In the genomic region with DNA sequence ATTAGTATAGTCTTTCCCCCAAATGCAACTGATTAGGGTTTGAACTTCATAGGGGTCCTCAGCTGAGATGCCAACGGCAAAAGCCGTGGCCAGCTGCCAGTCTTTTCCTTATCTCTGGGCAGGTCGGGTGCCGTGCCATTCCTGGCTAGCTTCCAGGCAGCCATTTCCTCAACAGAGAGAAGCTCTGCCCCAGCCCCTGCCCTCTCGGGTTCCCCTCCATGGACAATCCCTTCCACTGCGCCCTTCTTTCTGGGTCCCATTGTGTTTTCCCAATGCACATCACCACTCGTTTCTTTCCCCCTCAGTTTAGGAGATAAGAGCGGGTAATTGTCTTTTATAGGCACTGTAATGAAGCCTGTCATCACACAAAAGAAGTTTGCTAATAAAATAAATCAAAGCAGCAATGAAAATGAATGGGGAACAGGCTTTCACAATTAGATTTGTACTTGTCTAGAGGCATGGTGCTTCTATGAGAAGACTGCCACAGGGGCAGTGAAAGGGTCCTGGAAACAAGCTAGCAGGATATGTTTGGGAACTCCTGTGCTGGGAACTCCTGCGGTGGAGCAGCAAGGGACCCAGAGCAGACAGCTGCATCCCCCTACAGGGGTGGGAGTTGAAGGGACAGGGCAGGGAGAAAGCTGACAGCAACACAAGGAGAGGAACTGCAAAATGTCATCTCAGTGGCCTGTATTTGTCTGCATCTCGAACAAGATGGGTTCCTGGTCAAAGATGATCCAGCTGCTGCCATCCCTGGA, we compare ENCODE assay signal across 17 cellular contexts. TPM values are rescaled to one million over a fixed set of nuclear protein-coding genes. Genes with fewer than 3 reads are reported as not detected.
A peak's percentile ranks its signal among the peaks of the same experiment; 100 is the strongest.
DNase-seq lines count a peak whose midpoint lies in the region; ATAC-seq, FAIRE-seq and TF ChIP-seq lines count a peak whose summit lies in the region.
"Had no signal": no experiment of that assay in that cellular context is flagged by ENCODE, and none has a peak within 500 bp of the region (broad histone marks: within the 10 kb centered on the region; RNA-seq: fewer than 3 reads in every experiment).

No MANE protein-coding gene starts in this region.

- intact Hi-C loops in HepG2 (cut with micrococcal nuclease; ENCODE audit: unreplicated experiment): no loop called here

- H2AFZ ChIP-seq in HepG2 (ENCODE audit: low read length): no peak overlapping the region
- H2AFZ ChIP-seq: GM23338 had no signal

- DNase-seq in NCI-H1417 (lab: John Stamatoyannopoulos, UW) (peak in 2 of 3 experiments; percentile 24 to 65), NCI-H1417 treated with DMSO at 0.1 percent for 48 hours (lab: John Stamatoyannopoulos, UW) (no peak), NCI-H2171 treated with DMSO at 0.1 percent for 48 hours (lab: John Stamatoyannopoulos, UW) (peak; percentile 29), small intestine (peak; percentile 81), HepG2 (ENCODE audit: low spot score) (no peak), C1 segment of cervical spinal cord (lab: John Stamatoyannopoulos, UW) (no peak), type B pancreatic cell (ENCODE audit: extremely low spot score, unreplicated experiment) (no peak)
- DNase-seq: activated CD4-positive, alpha-beta memory T cell treated with anti-CD3 and anti-CD28 coated beads, Interleukin-2, amount 10 ng/mL, durations not matched to agents 7 days and 5 days; activated naive CD4-positive, alpha-beta T cell treated with Interleukin-2 at 50 U/mL for 16 hours; Caco-2; hippocampal formation had no signal

- no peak overlapping the region for H3K27ac Mint-ChIP-seq in type B pancreatic cell
- H3K27ac Mint-ChIP-seq: activated CD4-positive, alpha-beta memory T cell treated with anti-CD3 and anti-CD28 coated beads, Interleukin-2, amount 10 ng/mL, durations not matched to agents 7 days and 5 days; GM23338 had no signal

- H3K27ac ChIP-seq in VCaP (peak overlapping the region; percentile 53), small intestine (ENCODE audit: low read depth in 1 of 2, low read length in 1 of 2) (no peak overlapping the region), HepG2 (ENCODE audit: extremely low read length, insufficient read depth, low read length) (no peak overlapping the region)
- H3K27ac ChIP-seq: 22Rv1, cardiac muscle cell, epithelial cell of prostate had no signal

- WGBS in small intestine, 3 donors: 32 to 57% (median 47%) methylated on average over 10 of the region's 10 CpGs
- 91% methylated on average over 6 of the region's 10 CpGs for WGBS in HepG2 (ENCODE audit: low lambda C conversion rate)

- no peak for ATAC-seq in HepG2
- ATAC-seq: GM23338, Panc1 had no signal

- no peaks in the 10 kb centered on the region for H3K9me3 ChIP-seq in small intestine (ENCODE audit: control insufficient read depth, low read depth)
- no peaks in the 10 kb centered on the region for H3K9me3 ChIP-seq in HepG2 (ENCODE audit: low read length)
- H3K9me3 ChIP-seq: Caco-2 had no signal

- no peaks in the 10 kb centered on the region for H3K36me3 ChIP-seq in small intestine (ENCODE audit: control insufficient read depth in 2 of 2, insufficient read depth in 2 of 2, low read length in 2 of 2)
- no peaks in the 10 kb centered on the region; a peak in 1 of 5 replicates for H3K36me3 ChIP-seq in HepG2 (replicated peaks in 1 of 2; ENCODE audit: control insufficient read depth in 1 of 2, insufficient read depth in 2 of 2, low read length in 2 of 2)
- H3K36me3 ChIP-seq: cardiac muscle cell had no signal

- H3K79me2 ChIP-seq in HepG2 (ENCODE audit: insufficient read depth, low read length): no peaks in the 10 kb centered on the region

- H3K4me1 ChIP-seq in small intestine (ENCODE audit: control insufficient read depth in 2 of 2, insufficient read depth in 1 of 2, low read depth in 1 of 2, low read length in 1 of 2) (no peaks in the 10 kb centered on the region), HepG2 (ENCODE audit: insufficient read depth, low read length) (no peaks in the 10 kb centered on the region)
- H3K4me1 ChIP-seq: Caco-2 had no signal

- TF ChIP-seq CTCF in VCaP (conservative IDR thresholded peaks at IDR 0.05) (peak; percentile 38), HepG2 (CRISPR knock-in tag; IDR thresholded peaks at IDR 0.05) (no peak), type B pancreatic cell (conservative IDR thresholded peaks at IDR 0.05) (no peak)

- H3K36me3 Mint-ChIP-seq in type B pancreatic cell: peaks cover 3% of the 10 kb centered on the region

- POLR2A ChIA-PET in HepG2 (lab: Yijun Ruan, JAX): no interaction called here

- H3K4me3 Mint-ChIP-seq in type B pancreatic cell: no peak overlapping the region
- H3K4me3 Mint-ChIP-seq: activated CD4-positive, alpha-beta memory T cell treated with anti-CD3 and anti-CD28 coated beads, Interleukin-2, amount 10 ng/mL, durations not matched to agents 7 days and 5 days; GM23338 had no signal

- H3K4me1 Mint-ChIP-seq in type B pancreatic cell (ENCODE audit: unreplicated experiment): no peaks in the 10 kb centered on the region

- BruUV-seq in HepG2 (replicated peaks; lab: Mats Ljungman, UMichigan): no TSS peak

- H3K27me3 ChIP-seq in small intestine (ENCODE audit: control insufficient read depth in 2 of 2, insufficient read depth in 2 of 2, low read length in 2 of 2) (no peaks in the 10 kb centered on the region), HepG2 (ENCODE audit: control insufficient read depth in 1 of 2, insufficient read depth in 2 of 2, low read length in 2 of 2) (no peaks in the 10 kb centered on the region)
- H3K27me3 ChIP-seq: cardiac muscle cell had no signal

- in situ Hi-C loops in HepG2 (cut with HindIII; ENCODE audit: extremely low pct_ligation_motif_present, low pct_unique_long_range_greater_than_20kb): loop anchor here (5.0 kb wide), 1 partner anchor 211 kb away; no protein-coding TSS in a partner anchor

- no peak overlapping the region for H3K4me2 ChIP-seq in HepG2 (ENCODE audit: low read depth, low read length)
- H3K4me2 ChIP-seq: GM23338 had no signal

- no peak overlapping the region for H3K9ac ChIP-seq in HepG2 (ENCODE audit: insufficient read depth, low read depth, low read length)

- CTCF ChIA-PET in HepG2 (lab: Yijun Ruan, JAX; ENCODE audit: low intra/inter-chr PET ratio, low total read pairs): no interaction called here

- FAIRE-seq in small intestine (lab: Jason Lieb, UNC) (no peak), HepG2 (lab: Jason Lieb, UNC) (no peak)

- TF ChIP-seq POLR2A in HepG2 (IDR thresholded peaks at IDR 0.05; ENCODE audit: insufficient read depth in 1 of 2, low read depth in 2 of 2, low read length in 2 of 2): no peak

- no peak for TF ChIP-seq RAD21 in HepG2 (CRISPR knock-in tag; IDR thresholded peaks at IDR 0.05)

- TF ChIP-seq EP300 in HepG2 (IDR thresholded peaks at IDR 0.05; ENCODE audit: low read depth in 2 of 2, low read length in 2 of 2) (no peak), HepG2 (CRISPR knock-in tag; IDR thresholded peaks at IDR 0.05; ENCODE audit: borderline replicate concordance) (no peak)

- no peak overlapping the region for H3K4me3 ChIP-seq in small intestine (ENCODE audit: low read depth in 1 of 2, low read length in 2 of 2)
- H3K4me3 ChIP-seq in HepG2 (replicated peaks in 1 of 3; ENCODE audit: insufficient read depth in 1 of 3, low read depth in 2 of 3, low read length in 3 of 3): no peak overlapping the region
- H3K4me3 ChIP-seq: cardiac muscle cell, GM23338 had no signal

- H4K20me1 ChIP-seq in HepG2 (ENCODE audit: insufficient read depth, low read length): no peaks in the 10 kb centered on the region

- H3K27me3 Mint-ChIP-seq in type B pancreatic cell: peaks cover 10% of the 10 kb centered on the region
- H3K27me3 Mint-ChIP-seq: activated CD4-positive, alpha-beta memory T cell treated with anti-CD3 and anti-CD28 coated beads, Interleukin-2, amount 10 ng/mL, durations not matched to agents 7 days and 5 days had no signal

- no peaks in the 10 kb centered on the region for H3K9me3 Mint-ChIP-seq in type B pancreatic cell
- H3K9me3 Mint-ChIP-seq: activated CD4-positive, alpha-beta memory T cell treated with anti-CD3 and anti-CD28 coated beads, Interleukin-2, amount 10 ng/mL, durations not matched to agents 7 days and 5 days; GM23338 had no signal

TF ChIP-seq in HepG2, 621 proteins besides CTCF, POLR2A, EP300 and RAD21 (continues in another document):
- no peak for TF ChIP-seq ZNF24 (IDR thresholded peaks at IDR 0.05)
- no peak for TF ChIP-seq PITX1 (CRISPR knock-in tag; IDR thresholded peaks at IDR 0.05)
- TF ChIP-seq XRCC5 (optimal IDR thresholded peaks at IDR 0.05; ENCODE audit: low read length): no peak
- no peak for TF ChIP-seq BATF2 (CRISPR knock-in tag; IDR thresholded peaks at IDR 0.05)
- no peak for TF ChIP-seq ZNF124 (CRISPR knock-in tag; IDR thresholded peaks at IDR 0.05)
- no peak for TF ChIP-seq KAT8 (CRISPR knock-in tag; IDR thresholded peaks at IDR 0.05)

RNA-seq across cellular contexts. Expression of gene SAP30L, which starts 48.0 kb away (rescaled TPM):
- polyA plus RNA-seq in small intestine: 10 to 100 TPM; 16.7 to 52.8 (median 33.0) TPM
- total RNA-seq in HepG2 (2016; rRNA removed; fragmentation: Illumina TruSeq; extraction: Trizol): 35.1 and 37.2 TPM in 2 replicates
- 43.5 and 52.9 TPM in 2 replicates for total RNA-seq in HepG2 (2016; cell fraction: cytosol; rRNA removed; fragmentation: Illumina TruSeq; extraction: Trizol; ENCODE audit: low read depth)
- 29.8 and 32.1 TPM in 2 replicates for total RNA-seq in HepG2 (2016; cell fraction: insoluble cytoplasmic fraction; rRNA removed; fragmentation: Illumina TruSeq; extraction: Trizol)
- 68.1 and 69.8 TPM in 2 replicates for total RNA-seq in HepG2 (2016; cell fraction: membrane; rRNA removed; fragmentation: Illumina TruSeq; extraction: Trizol)
- total RNA-seq in HepG2 (2016; cell fraction: nucleus; rRNA removed; fragmentation: Illumina TruSeq; extraction: Trizol): 18.6 and 21.2 TPM in 2 replicates
- polyA plus RNA-seq in HepG2 (2011; rRNA removed): 22.7 and 27.9 TPM in 2 replicates
- 13.3 and 17.8 TPM in 2 replicates for polyA plus RNA-seq in HepG2 (2011; cell fraction: cytosol; rRNA removed)
- polyA plus RNA-seq in HepG2 (2011; cell fraction: nucleus; rRNA removed): 11.4 and 19.9 TPM in 2 replicates
- 25.2 and 38.3 TPM in 2 replicates for polyA plus RNA-seq in HepG2 (2012)
- polyA plus RNA-seq in HepG2 (2016; cell fraction: cytosol; fragmentation: Illumina TruSeq; extraction: Trizol; ENCODE audit: low read depth): 53.9 and 56.6 TPM in 2 replicates
- 37.5 and 38.4 TPM in 2 replicates for polyA plus RNA-seq in HepG2 (2016; cell fraction: insoluble cytoplasmic fraction; fragmentation: Illumina TruSeq; extraction: Trizol; ENCODE audit: low read depth)
- 62.1 and 69.0 TPM in 2 replicates for polyA plus RNA-seq in HepG2 (2016; cell fraction: membrane; fragmentation: Illumina TruSeq; extraction: Trizol; ENCODE audit: low read depth)
- polyA plus RNA-seq in HepG2 (2016; cell fraction: nucleus; fragmentation: Illumina TruSeq; extraction: Trizol; ENCODE audit: insufficient read depth, low read depth): 35.7 and 47.1 TPM in 2 replicates
- 6.8 and 18.8 TPM in 2 replicates for polyA minus RNA-seq in HepG2 (2011; rRNA and poly(A)+ RNA removed; ENCODE audit: low replicate concordance)
- polyA minus RNA-seq in HepG2 (2011; cell fraction: cytosol; rRNA and poly(A)+ RNA removed): 7.7 and 13.8 TPM in 2 replicates
- 8.1 and 9.5 TPM in 2 replicates for polyA minus RNA-seq in HepG2 (2011; cell fraction: nucleus; rRNA and poly(A)+ RNA removed)
- 39.4 and 43.7 TPM in 2 replicates for total RNA-seq in type B pancreatic cell (ENCODE audit: low replicate concordance)

Comparison
In these comparisons a context has a peak if more than half of its experiments do, and no peak if none do; other contexts are left out.
1. DNase-seq: peak in NCI-H1417 (2 of 3), NCI-H2171 treated with DMSO at 0.1 percent for 48 hours (single experiment) and small intestine (single experiment); none in NCI-H1417 treated with DMSO at 0.1 percent for 48 hours (single experiment), HepG2 (single experiment), C1 segment of cervical spinal cord (0 of 14) and type B pancreatic cell (single experiment).